Comparison of ENCODE assay signal across 11 cellular contexts in genomic region chr3:187062526-187063177, GRCh38.
DNase-seq lines count a peak whose midpoint lies in the region; ATAC-seq, FAIRE-seq and TF ChIP-seq lines count a peak whose summit lies in the region.
"Had no signal": no experiment of that assay in that cellular context is flagged by ENCODE, and none has a peak within 500 bp of the region (broad histone marks: within the 10 kb centered on the region; RNA-seq: fewer than 3 reads in every experiment).

No MANE protein-coding gene starts in this region.

- intact Hi-C loops in right lobe of liver (cut with DNase I), result no loop called here

- FAIRE-seq in H54 (lab: Jason Lieb, UNC), result no peak

- ATAC-seq in right lobe of liver (peak; percentile 27 to 47 (median 35)), GM19351 (IDR thresholded peaks at IDR 0.05; ENCODE audit: unreplicated experiment) (no peak)

- no peaks in the 10 kb centered on the region for H3K9me3 ChIP-seq in right lobe of liver
- H3K9me3 ChIP-seq: gastrocnemius medialis had no signal

- CTCF ChIA-PET in BJ (lab: Yijun Ruan, JAX), result interaction anchor here (0.9 to 1.0 kb wide), 2 partner anchors 39 to 51 kb away, joined by 3 read pairs; no protein-coding TSS in a partner anchor

- TF ChIP-seq POLR2A in right lobe of liver (IDR thresholded peaks at IDR 0.05) (no peak), H54 (IDR thresholded peaks at IDR 0.05; ENCODE audit: low read depth, low read length) (no peak)

- DNase-seq in BJ (ENCODE audit: low read depth), result peak; percentile 56
- peak; percentile 34 for DNase-seq in Kasumi-1 (lab: John Stamatoyannopoulos, UW)
- peak; percentile 95 for DNase-seq in amniotic epithelial cell (ENCODE audit: low read depth)
- no peak for DNase-seq in right lobe of liver
- DNase-seq in NCI-H1694 (lab: John Stamatoyannopoulos, UW), result no peak
- no peak for DNase-seq in NCI-H1417 treated with DMSO at 0.1 percent for 48 hours (lab: John Stamatoyannopoulos, UW)
- DNase-seq in H54 (ENCODE audit: insufficient read length, low spot score), result no peak
- DNase-seq: activated CD4-positive, alpha-beta T cell treated with anti-CD3 and anti-CD28 coated beads, Interleukin-2, amount 50 U/mL, for 1 hour; gastrocnemius medialis; H7 had no signal

- peaks cover 0 to 83% (median 33%) of the 10 kb centered on the region in 4 donors for H3K4me1 ChIP-seq in right lobe of liver

- H3K27me3 ChIP-seq in BJ (ENCODE audit: control insufficient read depth, insufficient read depth, low read length), result no peaks in the 10 kb centered on the region
- H3K27me3 ChIP-seq in right lobe of liver, result no peaks in the 10 kb centered on the region
- H3K27me3 ChIP-seq: gastrocnemius medialis had no signal

- H3K27ac ChIP-seq in right lobe of liver, result peak overlapping the region; percentile 31 to 65 (median 63)

- no peaks in the 10 kb centered on the region for H3K36me3 ChIP-seq in BJ (ENCODE audit: control insufficient read depth, insufficient read depth, low read length)
- peaks cover 0 to 42% (median 13%) of the 10 kb centered on the region in 4 donors for H3K36me3 ChIP-seq in right lobe of liver
- H3K36me3 ChIP-seq: gastrocnemius medialis had no signal

- no peak overlapping the region for H3K4me3 ChIP-seq in BJ (ENCODE audit: low read depth, low read length)
- no peak overlapping the region for H3K4me3 ChIP-seq in right lobe of liver
- H3K4me3 ChIP-seq: gastrocnemius medialis had no signal

- TF ChIP-seq CTCF in BJ (IDR thresholded peaks at IDR 0.05; ENCODE audit: insufficient read depth, low read depth, low read length) (no peak), right lobe of liver (IDR thresholded peaks at IDR 0.05) (no peak)

- POLR2A ChIA-PET in BJ (lab: Charles Lee), result interaction anchor here (0.5 kb wide), 1 partner anchor 1266 kb away, joined by 4 read pairs; no protein-coding TSS in a partner anchor

Comparison
In these comparisons a context has a peak if more than half of its experiments do, and no peak if none do; other contexts are left out.
1. DNase-seq: peak in BJ (single experiment), Kasumi-1 (2 of 2) and amniotic epithelial cell (single experiment); none in right lobe of liver (0 of 3), NCI-H1694 (single experiment), NCI-H1417 treated with DMSO at 0.1 percent for 48 hours (single experiment) and H54 (single experiment).